In genomic region chr14:22887260-22887989, GRCh38 we compare ENCODE assay signal across 1 cellular context.
TF ChIP-seq lines count a peak whose summit lies in the region.

No MANE protein-coding gene starts in this region.

TF ChIP-seq in GM12878, 131 proteins besides CTCF, POLR2A, EP300 and RAD21 (continues in another document):
- TF ChIP-seq ATF2 (IDR thresholded peaks at IDR 0.05; ENCODE audit: low read length) (no peak), REST (IDR thresholded peaks at IDR 0.05; ENCODE audit: low read depth, low read length) (no peak), BCL3 (IDR thresholded peaks at IDR 0.05; ENCODE audit: borderline replicate concordance, insufficient read depth, low read depth, low read length, poor library complexity, severe bottlenecking) (no peak), MXI1 (IDR thresholded peaks at IDR 0.05; ENCODE audit: low read depth, low read length) (no peak), ZBTB4 (CRISPR knock-in tag; IDR thresholded peaks at IDR 0.05) (no peak), ZNF207 (IDR thresholded peaks at IDR 0.05; ENCODE audit: borderline replicate concordance) (no peak; the same call in 1 of the 2 replicates), SMAD5 (IDR thresholded peaks at IDR 0.05; ENCODE audit: low read depth) (0 out of 2 replicates have a peak, but pooled peaks have one; percentile 33), SREBF1 (IDR thresholded peaks at IDR 0.05; ENCODE audit: low read length) (no peak), IKZF1 (conservative IDR thresholded peaks at IDR 0.05) (no peak), PKNOX1 (IDR thresholded peaks at IDR 0.05) (no peak), IRF3 (IDR thresholded peaks at IDR 0.05) (no peak), HCFC1 (IDR thresholded peaks at IDR 0.05; ENCODE audit: low read length) (no peak), MEF2B (IDR thresholded peaks at IDR 0.05; ENCODE audit: partially characterized antibody, poor library complexity, severe bottlenecking) (no peak), ASH2L (IDR thresholded peaks at IDR 0.05; ENCODE audit: borderline replicate concordance, low read depth) (no peak), CHD4 (IDR thresholded peaks at IDR 0.05) (no peak), ELK1 (IDR thresholded peaks at IDR 0.05; ENCODE audit: low read depth, low read length) (no peak), E4F1 (IDR thresholded peaks at IDR 0.05; ENCODE audit: borderline replicate concordance, partially characterized antibody) (no peak), IRF4 (IDR thresholded peaks at IDR 0.05; ENCODE audit: low read depth, low read length) (no peak), ZBTB11 (CRISPR knock-in tag; IDR thresholded peaks at IDR 0.05) (no peak), CREM (IDR thresholded peaks at IDR 0.05; ENCODE audit: low read depth) (0 out of 2 replicates have a peak, but pooled peaks have one; percentile 7), USF2 (IDR thresholded peaks at IDR 0.05; ENCODE audit: borderline replicate concordance, low read depth, low read length) (no peak; the same call in 1 of the 2 replicates), SPI1 (IDR thresholded peaks at IDR 0.05; ENCODE audit: borderline replicate concordance, insufficient read depth, low read depth, low read length) (peak; percentile 89), SUZ12 (IDR thresholded peaks at IDR 0.05; ENCODE audit: unreplicated experiment) (no peak), NKRF (conservative IDR thresholded peaks at IDR 0.05) (0 out of 2 replicates have a peak, but pooled peaks have one; percentile 21)
